ENCODE assay signal across 1 cellular context in genomic region chr11:62395885-62396778, GRCh38.
TF ChIP-seq lines count a peak whose summit lies in the region.

No MANE protein-coding gene starts in this region.

TF ChIP-seq in WTC11, 78 proteins besides CTCF, POLR2A, EP300 and RAD21 (continued from another document):
- TF ChIP-seq ARID4B (CRISPR knock-in tag; IDR thresholded peaks at IDR 0.05; ENCODE audit: borderline replicate concordance) (no peak), NFATC4 (CRISPR knock-in tag; IDR thresholded peaks at IDR 0.05) (no peak), TP53 (CRISPR knock-in tag; IDR thresholded peaks at IDR 0.05) (no peak), JUN (CRISPR knock-in tag; IDR thresholded peaks at IDR 0.05) (no peak), HMGXB4 (CRISPR knock-in tag; IDR thresholded peaks at IDR 0.05) (no peak), EMX1 (CRISPR knock-in tag; IDR thresholded peaks at IDR 0.05) (no peak), ZNF121 (CRISPR knock-in tag; IDR thresholded peaks at IDR 0.05) (no peak), PRDM15 (CRISPR knock-in tag; IDR thresholded peaks at IDR 0.05) (no peak), ESRRA (CRISPR knock-in tag; IDR thresholded peaks at IDR 0.05; ENCODE audit: borderline replicate concordance) (no peak), ETV6 (CRISPR knock-in tag; IDR thresholded peaks at IDR 0.05) (no peak)
- TF ChIP-seq, protein P1, sequence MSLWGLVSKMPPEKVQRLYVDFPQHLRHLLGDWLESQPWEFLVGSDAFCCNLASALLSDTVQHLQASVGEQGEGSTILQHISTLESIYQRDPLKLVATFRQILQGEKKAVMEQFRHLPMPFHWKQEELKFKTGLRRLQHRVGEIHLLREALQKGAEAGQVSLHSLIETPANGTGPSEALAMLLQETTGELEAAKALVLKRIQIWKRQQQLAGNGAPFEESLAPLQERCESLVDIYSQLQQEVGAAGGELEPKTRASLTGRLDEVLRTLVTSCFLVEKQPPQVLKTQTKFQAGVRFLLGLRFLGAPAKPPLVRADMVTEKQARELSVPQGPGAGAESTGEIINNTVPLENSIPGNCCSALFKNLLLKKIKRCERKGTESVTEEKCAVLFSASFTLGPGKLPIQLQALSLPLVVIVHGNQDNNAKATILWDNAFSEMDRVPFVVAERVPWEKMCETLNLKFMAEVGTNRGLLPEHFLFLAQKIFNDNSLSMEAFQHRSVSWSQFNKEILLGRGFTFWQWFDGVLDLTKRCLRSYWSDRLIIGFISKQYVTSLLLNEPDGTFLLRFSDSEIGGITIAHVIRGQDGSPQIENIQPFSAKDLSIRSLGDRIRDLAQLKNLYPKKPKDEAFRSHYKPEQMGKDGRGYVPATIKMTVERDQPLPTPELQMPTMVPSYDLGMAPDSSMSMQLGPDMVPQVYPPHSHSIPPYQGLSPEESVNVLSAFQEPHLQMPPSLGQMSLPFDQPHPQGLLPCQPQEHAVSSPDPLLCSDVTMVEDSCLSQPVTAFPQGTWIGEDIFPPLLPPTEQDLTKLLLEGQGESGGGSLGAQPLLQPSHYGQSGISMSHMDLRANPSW (CRISPR knock-in tag; conservative IDR thresholded peaks at IDR 0.05; ENCODE audit: low read depth) = no peak
- TF ChIP-seq, protein P2, sequence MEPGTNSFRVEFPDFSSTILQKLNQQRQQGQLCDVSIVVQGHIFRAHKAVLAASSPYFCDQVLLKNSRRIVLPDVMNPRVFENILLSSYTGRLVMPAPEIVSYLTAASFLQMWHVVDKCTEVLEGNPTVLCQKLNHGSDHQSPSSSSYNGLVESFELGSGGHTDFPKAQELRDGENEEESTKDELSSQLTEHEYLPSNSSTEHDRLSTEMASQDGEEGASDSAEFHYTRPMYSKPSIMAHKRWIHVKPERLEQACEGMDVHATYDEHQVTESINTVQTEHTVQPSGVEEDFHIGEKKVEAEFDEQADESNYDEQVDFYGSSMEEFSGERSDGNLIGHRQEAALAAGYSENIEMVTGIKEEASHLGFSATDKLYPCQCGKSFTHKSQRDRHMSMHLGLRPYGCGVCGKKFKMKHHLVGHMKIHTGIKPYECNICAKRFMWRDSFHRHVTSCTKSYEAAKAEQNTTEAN (CRISPR knock-in tag; IDR thresholded peaks at IDR 0.05) = no peak
- TF ChIP-seq, protein P3, sequence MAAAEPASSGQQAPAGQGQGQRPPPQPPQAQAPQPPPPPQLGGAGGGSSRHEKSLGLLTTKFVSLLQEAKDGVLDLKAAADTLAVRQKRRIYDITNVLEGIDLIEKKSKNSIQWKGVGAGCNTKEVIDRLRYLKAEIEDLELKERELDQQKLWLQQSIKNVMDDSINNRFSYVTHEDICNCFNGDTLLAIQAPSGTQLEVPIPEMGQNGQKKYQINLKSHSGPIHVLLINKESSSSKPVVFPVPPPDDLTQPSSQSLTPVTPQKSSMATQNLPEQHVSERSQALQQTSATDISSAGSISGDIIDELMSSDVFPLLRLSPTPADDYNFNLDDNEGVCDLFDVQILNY (CRISPR knock-in tag; IDR thresholded peaks at IDR 0.05) = no peak
- TF ChIP-seq, protein P4, sequence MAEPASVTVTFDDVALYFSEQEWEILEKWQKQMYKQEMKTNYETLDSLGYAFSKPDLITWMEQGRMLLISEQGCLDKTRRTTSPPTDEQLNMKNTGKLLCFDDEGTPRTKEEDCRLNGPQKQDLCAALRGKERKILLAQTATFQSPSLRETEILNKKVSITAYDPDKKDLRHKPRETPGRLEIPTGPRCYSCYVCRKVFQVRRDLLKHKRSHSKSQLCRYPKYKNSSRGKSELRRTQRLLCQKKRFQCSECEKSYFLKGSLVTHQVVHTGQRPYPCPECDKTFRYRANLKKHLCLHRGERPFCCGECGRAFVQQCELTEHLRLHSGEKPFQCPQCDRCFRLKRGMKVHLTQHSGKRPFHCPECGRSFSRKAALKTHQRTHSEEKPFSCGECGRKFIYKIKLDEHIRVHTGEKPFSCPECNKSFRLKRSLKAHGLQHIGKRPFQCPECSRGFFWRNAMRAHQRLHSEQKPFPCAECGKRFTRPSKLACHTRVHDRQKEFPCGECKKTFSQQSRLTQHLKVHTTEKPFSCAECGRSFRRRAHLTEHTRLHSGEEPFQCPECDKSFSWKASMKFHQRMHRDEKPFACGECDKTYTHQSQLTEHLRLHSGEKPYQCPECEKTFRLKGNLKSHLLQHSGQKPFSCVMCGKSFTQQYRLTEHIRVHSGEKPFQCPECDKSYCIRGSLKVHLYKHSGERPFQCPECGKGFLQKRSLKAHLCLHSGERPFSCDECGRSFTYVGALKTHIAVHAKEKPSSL (CRISPR knock-in tag; conservative IDR thresholded peaks at IDR 0.05) = no peak
